ENCODE assay signal across 18 cellular contexts in genomic region chr12:132110677-132111076, GRCh38. TPM values are rescaled to one million over a fixed set of nuclear protein-coding genes. Genes with fewer than 3 reads are reported as not detected.
DNase-seq lines count a peak whose midpoint lies in the region; ATAC-seq lines count a peak whose summit lies in the region.
"Had no signal": no experiment of that assay in that cellular context is flagged by ENCODE, and none has a peak within 500 bp of the region (broad histone marks: within the 10 kb centered on the region; RNA-seq: fewer than 3 reads in every experiment).

No MANE protein-coding gene starts in this region.

- no peak overlapping the region for H3K23ac ChIP-seq in mesenchymal stem cell (ENCODE audit: low read length in 2 of 2)

- H2AK5ac ChIP-seq in mesenchymal stem cell (ENCODE audit: low read length, severe bottlenecking) = no peak overlapping the region

- H4K8ac ChIP-seq in mesenchymal stem cell (ENCODE audit: low read length) = peak overlapping the region; percentile 25

- H3K4me2 ChIP-seq in mesenchymal stem cell (ENCODE audit: low read length, poor library complexity, severe bottlenecking) = no peak overlapping the region

- no peak overlapping the region for H3K4me3 ChIP-seq in mesenchymal stem cell (ENCODE audit: insufficient read depth in 1 of 2, low read depth in 1 of 2, low read length in 2 of 2)
- H3K4me3 ChIP-seq: BLaER1 treated with 17β-estradiol and CSF1 and Interleukin-3, amounts not matched to agents 10 nM and 100 nM; HAP-1 had no signal

- WGBS in mesenchymal stem cell = 100% methylated on average over 2 of the region's 3 CpGs

- H3K14ac ChIP-seq in mesenchymal stem cell (ENCODE audit: low read length in 2 of 2) = no peak overlapping the region

- no peak overlapping the region for H3K4ac ChIP-seq in mesenchymal stem cell (ENCODE audit: low read depth in 1 of 2, low read length in 2 of 2)

- no peak overlapping the region for H4K91ac ChIP-seq in mesenchymal stem cell (ENCODE audit: low read length)

- no peak for ATAC-seq in HG02623 (IDR thresholded peaks at IDR 0.05; ENCODE audit: unreplicated experiment)

- H2BK120ac ChIP-seq in mesenchymal stem cell (ENCODE audit: low read depth, low read length) = no peak overlapping the region

- peaks cover 8% of the 10 kb centered on the region for H3K79me1 ChIP-seq in mesenchymal stem cell (replicated peaks; ENCODE audit: low read length, poor library complexity, severe bottlenecking)

- H3K18ac ChIP-seq in mesenchymal stem cell (ENCODE audit: low read depth in 1 of 2, low read length in 2 of 2) = no peak overlapping the region

- peak; percentile 13 for DNase-seq in activated CD8-positive, alpha-beta memory T cell treated with anti-CD3 and anti-CD28 coated beads, Interleukin-2, amount 50 U/mL, for 48 hours
- DNase-seq in activated CD8-positive, alpha-beta memory T cell treated with anti-CD3 and anti-CD28 coated beads, Interleukin-2, amount 50 U/mL, for 4 hours = no peak
- peak; percentile 0 for DNase-seq in iPS-NIHi11 (ENCODE audit: low spot score)
- no peak for DNase-seq in mesenchymal stem cell
- DNase-seq in glomerular visceral epithelial cell (ENCODE audit: extremely low spot score) = no peak
- DNase-seq in stimulated activated naive CD4-positive, alpha-beta T cell (lab: John Stamatoyannopoulos, UW) = no peak
- DNase-seq in COLO668 (lab: John Stamatoyannopoulos, UW; ENCODE audit: unreplicated experiment) = no peak
- DNase-seq: CD4-positive, alpha-beta T cell; CD8-positive, alpha-beta memory T cell; COR-L47; DMS153; DND-41; GOT3; HFFc6 had no signal

- no peak overlapping the region for H2BK5ac ChIP-seq in mesenchymal stem cell (ENCODE audit: low read depth, low read length, poor library complexity, severe bottlenecking)

- no peak overlapping the region for H2AFZ ChIP-seq in mesenchymal stem cell (ENCODE audit: low read depth, low read length)

- H3K27me3 ChIP-seq in mesenchymal stem cell (ENCODE audit: control insufficient read depth in 1 of 2, insufficient read depth in 1 of 2, low read length in 2 of 2) = no peaks in the 10 kb centered on the region
- H3K27me3 ChIP-seq: BLaER1 treated with 17β-estradiol and CSF1 and Interleukin-3, amounts not matched to agents 10 nM and 100 nM had no signal

- no peaks in the 10 kb centered on the region for H3K9me3 ChIP-seq in mesenchymal stem cell (ENCODE audit: control insufficient read depth, low read length)
- H3K9me3 ChIP-seq: BLaER1 treated with 17β-estradiol and CSF1 and Interleukin-3, amounts not matched to agents 10 nM and 100 nM; HAP-1 had no signal

- no peaks in the 10 kb centered on the region for H3K4me1 ChIP-seq in mesenchymal stem cell (ENCODE audit: control insufficient read depth, insufficient read depth, low read depth, low read length)
- H3K4me1 ChIP-seq: HAP-1 had no signal

- H2BK15ac ChIP-seq in mesenchymal stem cell (ENCODE audit: low read depth, poor library complexity, severe bottlenecking) = no peak overlapping the region

- no peak overlapping the region for H3K27ac ChIP-seq in mesenchymal stem cell (ENCODE audit: low read length, poor library complexity, severe bottlenecking)
- H3K27ac ChIP-seq: 22Rv1 had no signal

- H3K36me3 ChIP-seq in mesenchymal stem cell (ENCODE audit: control insufficient read depth in 1 of 2, insufficient read depth in 2 of 2, low read depth in 1 of 2, low read length in 2 of 2) = peaks cover 40 to 75% of the 10 kb centered on the region in 2 experiments

- H3K9ac ChIP-seq in mesenchymal stem cell (ENCODE audit: low read length) = no peak overlapping the region

- H2BK12ac ChIP-seq in mesenchymal stem cell (ENCODE audit: low read length in 2 of 2) = no peak overlapping the region

RNA-seq across cellular contexts. Expression of gene DDX51, which starts 33.4 kb away (rescaled TPM):
- polyA plus RNA-seq in mesenchymal stem cell (2013, experiment 1 of 2) = 4.3 TPM
- polyA plus RNA-seq in mesenchymal stem cell (2013, experiment 2 of 2) = 4.4 TPM

RNA-seq across cellular contexts. Expression of gene NOC4L, which starts 33.6 kb away (rescaled TPM):
- 16.6 TPM for polyA plus RNA-seq in mesenchymal stem cell (2013, experiment 1 of 2)
- polyA plus RNA-seq in mesenchymal stem cell (2013, experiment 2 of 2) = 15.7 TPM

Comparison
In these comparisons a context has a peak if more than half of its experiments do, and no peak if none do; other contexts are left out.
1. DNase-seq: peak in activated CD8-positive, alpha-beta memory T cell treated with anti-CD3 and anti-CD28 coated beads, Interleukin-2, amount 50 U/mL, for 48 hours (single experiment) and iPS-NIHi11 (single experiment); none in activated CD8-positive, alpha-beta memory T cell treated with anti-CD3 and anti-CD28 coated beads, Interleukin-2, amount 50 U/mL, for 4 hours (single experiment), mesenchymal stem cell (single experiment), glomerular visceral epithelial cell (single experiment), stimulated activated naive CD4-positive, alpha-beta T cell (0 of 6) and COLO668 (single experiment).